In genomic region chr19:35644987-35645679, GRCh38 we compare ENCODE assay signal across 8 cellular contexts. TPM values are rescaled to one million over a fixed set of nuclear protein-coding genes. Genes with fewer than 3 reads are reported as not detected.
A peak's percentile ranks its signal among the peaks of the same experiment; 100 is the strongest.
DNase-seq lines count a peak whose midpoint lies in the region; ATAC-seq and TF ChIP-seq lines count a peak whose summit lies in the region.

No MANE protein-coding gene starts in this region.

- TF ChIP-seq CTCF in endothelial cell (IDR thresholded peaks at IDR 0.05; ENCODE audit: unreplicated experiment), result no peak

- peak overlapping the region; percentile 96 for H3K4me3 Mint-ChIP-seq in endothelial cell (ENCODE audit: unreplicated experiment)

- peaks cover 7% of the 10 kb centered on the region for H3K36me3 Mint-ChIP-seq in endothelial cell (ENCODE audit: low read depth, unreplicated experiment)

- H3K9me3 Mint-ChIP-seq in endothelial cell (ENCODE audit: unreplicated experiment), result no peaks in the 10 kb centered on the region

- no peak for ATAC-seq in GM19328 (IDR thresholded peaks at IDR 0.05; ENCODE audit: unreplicated experiment)

- peak overlapping the region; percentile 81 for H3K27ac Mint-ChIP-seq in endothelial cell (ENCODE audit: unreplicated experiment)

- H3K27me3 Mint-ChIP-seq in endothelial cell (ENCODE audit: unreplicated experiment), result peaks cover 24% of the 10 kb centered on the region

- peak; percentile 77 for DNase-seq in DMS 273 (lab: John Stamatoyannopoulos, UW; ENCODE audit: unreplicated experiment)
- no peak for DNase-seq in DMS 273 treated with DMSO at 0.1 percent for 48 hours (lab: John Stamatoyannopoulos, UW)
- peak; percentile 91 for DNase-seq in NCI-H82 (lab: John Stamatoyannopoulos, UW)
- peak; percentile 92 for DNase-seq in activated CD8-positive, alpha-beta memory T cell treated with anti-CD3 and anti-CD28 coated beads for 24 hours
- DNase-seq in endothelial cell (ENCODE audit: low spot score), result peak; percentile 58
- DNase-seq in mucosa of gallbladder (ENCODE audit: low spot score), result peak; percentile 70
- DNase-seq in stimulated activated CD8-positive, alpha-beta memory T cell treated with anti-CD3 and anti-CD28 coated beads, Interleukin-4, amount 100 ng/mL, for 4 hours (ENCODE audit: low read depth in 2 of 2, low spot score in 1 of 2), result peak; percentile 51

- peaks cover 19% of the 10 kb centered on the region for H3K4me1 Mint-ChIP-seq in endothelial cell (ENCODE audit: unreplicated experiment)

RNA-seq across cellular contexts. Expression of gene COX6B1, which starts 3.0 kb away (rescaled TPM):
- total RNA-seq in endothelial cell (ENCODE audit: unreplicated experiment), result 428 TPM
- total RNA-seq in mucosa of gallbladder, result 459 TPM

RNA-seq across cellular contexts. Expression of gene ETV2, which starts 3.6 kb away (rescaled TPM):
- total RNA-seq in endothelial cell (ENCODE audit: unreplicated experiment) (1,894 TPM), mucosa of gallbladder (2.5 TPM)

RNA-seq across cellular contexts. Expression of gene RBM42, which starts 16.3 kb away (rescaled TPM):
- 116 TPM for total RNA-seq in endothelial cell (ENCODE audit: unreplicated experiment)
- 78.3 TPM for total RNA-seq in mucosa of gallbladder

RNA-seq across cellular contexts. Expression of gene UPK1A, which starts 21.2 kb away (rescaled TPM):
- total RNA-seq in endothelial cell (ENCODE audit: unreplicated experiment), result not detected
- total RNA-seq in mucosa of gallbladder, result 0.89 TPM

RNA-seq across cellular contexts. Expression of gene HAUS5, which starts 32.6 kb away (rescaled TPM):
- 30.2 TPM for total RNA-seq in endothelial cell (ENCODE audit: unreplicated experiment)
- total RNA-seq in mucosa of gallbladder, result 10.7 TPM

Comparison
In these comparisons a context has a peak if more than half of its experiments do, and no peak if none do; other contexts are left out.
1. RNA of gene ETV2, which starts 3.6 kb away (total RNA-seq): 1,894 TPM in endothelial cell (single experiment); 2.5 TPM in mucosa of gallbladder (single experiment); every median in the first group is over 100 times any median in the second.